Comparison of ENCODE assay signal across 14 cellular contexts in genomic region chr13:29801737-29802305, GRCh38. TPM values are rescaled to one million over a fixed set of nuclear protein-coding genes. Genes with fewer than 3 reads are reported as not detected.
DNase-seq lines count a peak whose midpoint lies in the region; ATAC-seq and TF ChIP-seq lines count a peak whose summit lies in the region.
"Had no signal": no experiment of that assay in that cellular context is flagged by ENCODE, and none has a peak within 500 bp of the region (broad histone marks: within the 10 kb centered on the region; RNA-seq: fewer than 3 reads in every experiment).

No MANE protein-coding gene starts in this region.

- CTCF ChIA-PET in WTC11 (lab: Charles Lee): no interaction called here

- H3K27ac Mint-ChIP-seq in WTC11: peak overlapping the region; percentile 42; the same call in 1 of the 2 replicates

- no peak overlapping the region for H3K27ac ChIP-seq in gastrocnemius medialis
- H3K27ac ChIP-seq: adrenal gland, dorsolateral prefrontal cortex, heart right ventricle had no signal

- no peaks in the 10 kb centered on the region for H3K27me3 Mint-ChIP-seq in WTC11 (ENCODE audit: low read depth)

- intact Hi-C loops in gastrocnemius medialis (cut with DNase I; ENCODE audit: low total_unique reads): no loop called here

- H3K36me3 ChIP-seq in gastrocnemius medialis: no peaks in the 10 kb centered on the region
- H3K36me3 ChIP-seq: adrenal gland, heart right ventricle had no signal

- H3K4me1 ChIP-seq in gastrocnemius medialis: peaks cover 20 to 46% of the 10 kb centered on the region in 2 donors
- H3K4me1 ChIP-seq: adrenal gland had no signal

- in situ Hi-C loops in gastrocnemius medialis (cut with MboI; ENCODE audit: low sequenced_read_pairs in 4 of 4): no loop called here

- no peaks in the 10 kb centered on the region for H3K9me3 Mint-ChIP-seq in WTC11

- H3K4me3 Mint-ChIP-seq in WTC11: no peak overlapping the region

- no peaks in the 10 kb centered on the region for H3K36me3 Mint-ChIP-seq in WTC11

- H3K9me3 ChIP-seq in gastrocnemius medialis: no peaks in the 10 kb centered on the region
- H3K9me3 ChIP-seq: adrenal gland had no signal

- TF ChIP-seq CTCF in WTC11 (IDR thresholded peaks at IDR 0.05) (no peak), gastrocnemius medialis (IDR thresholded peaks at IDR 0.05 in 4 of 5, conservative IDR thresholded peaks at IDR 0.05 in 1 of 5) (no peak)

- no peaks in the 10 kb centered on the region for H3K27me3 ChIP-seq in gastrocnemius medialis
- H3K27me3 ChIP-seq: adrenal gland, dorsolateral prefrontal cortex, heart right ventricle had no signal

- ATAC-seq in WTC11 (peak; percentile 55; the same call in 1 of the 2 replicates), HG03521 (IDR thresholded peaks at IDR 0.05; ENCODE audit: unreplicated experiment) (no peak), gastrocnemius medialis (no peak)
- ATAC-seq: heart right ventricle had no signal

- TF ChIP-seq POLR2A in gastrocnemius medialis (IDR thresholded peaks at IDR 0.05): no peak

- POLR2A ChIA-PET in WTC11 (lab: Charles Lee): no interaction called here

- no peak overlapping the region for H3K4me3 ChIP-seq in gastrocnemius medialis
- H3K4me3 ChIP-seq: adrenal gland, dorsolateral prefrontal cortex, heart right ventricle had no signal

- DNase-seq in AML-193 (lab: John Stamatoyannopoulos, UW) (peak; percentile 53 to 66), Kasumi-1 (lab: John Stamatoyannopoulos, UW) (peak; percentile 60 to 72), WTC11 (ENCODE audit: low spot score) (no peak), left kidney (ENCODE audit: low read depth, low spot score) (peak; percentile 22), gastrocnemius medialis (no peak), EL (no peak), NCI-H2196 (lab: John Stamatoyannopoulos, UW; ENCODE audit: unreplicated experiment) (no peak)
- DNase-seq: activated CD4-positive, CD25-positive, alpha-beta regulatory T cell; DND-41; dorsolateral prefrontal cortex; heart right ventricle; NCI-H226 had no signal

- peaks cover 17% of the 10 kb centered on the region for H3K4me1 Mint-ChIP-seq in WTC11

TF ChIP-seq in WTC11, 78 proteins besides CTCF, POLR2A, EP300 and RAD21:
- TF ChIP-seq CREB1 (CRISPR knock-in tag; IDR thresholded peaks at IDR 0.05) (no peak), CREM (CRISPR knock-in tag; IDR thresholded peaks at IDR 0.05) (no peak), SMAD4 (CRISPR knock-in tag; IDR thresholded peaks at IDR 0.05) (no peak), NFATC4 (CRISPR knock-in tag; IDR thresholded peaks at IDR 0.05) (no peak), TEAD4 (CRISPR knock-in tag; IDR thresholded peaks at IDR 0.05) (no peak), FOXP4 (CRISPR knock-in tag; IDR thresholded peaks at IDR 0.05) (no peak), FOXP1 (CRISPR knock-in tag; IDR thresholded peaks at IDR 0.05; ENCODE audit: borderline replicate concordance) (no peak), RELA (CRISPR knock-in tag; IDR thresholded peaks at IDR 0.05; ENCODE audit: borderline replicate concordance) (no peak), USF1 (CRISPR knock-in tag; IDR thresholded peaks at IDR 0.05) (no peak), ZNF138 (CRISPR knock-in tag; conservative IDR thresholded peaks at IDR 0.05) (no peak), ETV6 (CRISPR knock-in tag; IDR thresholded peaks at IDR 0.05) (no peak), ZNF396 (CRISPR knock-in tag; IDR thresholded peaks at IDR 0.05; ENCODE audit: borderline replicate concordance) (no peak), NFE2L1 (CRISPR knock-in tag; IDR thresholded peaks at IDR 0.05) (no peak), ZNF232 (CRISPR knock-in tag; IDR thresholded peaks at IDR 0.05) (no peak)

RNA-seq across cellular contexts. Expression of gene UBL3, which starts 48.6 kb away (rescaled TPM):
- total RNA-seq in WTC11 (2021) (12.8 to 15.5 TPM (median 13.5 TPM) in 3 replicates), gastrocnemius medialis (10 to 100 TPM; 27.8 to 32.4 (median 29.4) TPM)

Comparison
In these comparisons a context has a peak if more than half of its experiments do, and no peak if none do; other contexts are left out.
1. DNase-seq: peak in AML-193 (2 of 2), Kasumi-1 (2 of 2) and left kidney (single experiment); none in WTC11 (single experiment), gastrocnemius medialis (0 of 2), EL (single experiment) and NCI-H2196 (single experiment).